9 cellular contexts compared by ENCODE assay signal in genomic region chr10:114520453-114520852, GRCh38.
DNase-seq lines count a peak whose midpoint lies in the region; ATAC-seq lines count a peak whose summit lies in the region.
"Had no signal": no experiment of that assay in that cellular context is flagged by ENCODE, and none has a peak within 500 bp of the region (broad histone marks: within the 10 kb centered on the region; RNA-seq: fewer than 3 reads in every experiment).

No MANE protein-coding gene starts in this region.

- peaks cover 64 to 97% of the 10 kb centered on the region in 2 donors for H3K4me1 Mint-ChIP-seq in stimulated activated naive B cell treated with anti-CD40 and anti-IgM and Interleukin-4, amounts not matched to agents 10 μg/mL and 1 μg/mL and 100 μg/mL, for 72 hours

- peak overlapping the region; percentile 3 for H3K27ac Mint-ChIP-seq in stimulated activated naive B cell treated with anti-CD40 and anti-IgM and Interleukin-4, amounts not matched to agents 10 μg/mL and 1 μg/mL and 100 μg/mL, for 72 hours

- no peaks in the 10 kb centered on the region for H3K9me3 Mint-ChIP-seq in stimulated activated naive B cell treated with anti-CD40 and anti-IgM and Interleukin-4, amounts not matched to agents 10 μg/mL and 1 μg/mL and 100 μg/mL, for 72 hours

- peak overlapping the region; percentile 15 to 19 for H3K4me3 Mint-ChIP-seq in stimulated activated naive B cell treated with anti-CD40 and anti-IgM and Interleukin-4, amounts not matched to agents 10 μg/mL and 1 μg/mL and 100 μg/mL, for 72 hours

- no peaks in the 10 kb centered on the region for H3K27me3 Mint-ChIP-seq in stimulated activated naive B cell treated with anti-CD40 and anti-IgM and Interleukin-4, amounts not matched to agents 10 μg/mL and 1 μg/mL and 100 μg/mL, for 72 hours

- peak; percentile 25 to 50 for ATAC-seq in stimulated activated naive B cell treated with anti-CD40 and anti-IgM and Interleukin-4, amounts not matched to agents 10 μg/mL and 1 μg/mL and 100 μg/mL, for 72 hours (replicated peaks)
- ATAC-seq in HG03439 (IDR thresholded peaks at IDR 0.05; ENCODE audit: unreplicated experiment) (no peak), HG02678 (IDR thresholded peaks at IDR 0.05; ENCODE audit: unreplicated experiment) (no peak), HG02588 (IDR thresholded peaks at IDR 0.05; ENCODE audit: unreplicated experiment) (no peak)

- peaks cover 5 to 11% of the 10 kb centered on the region in 2 donors for H3K36me3 Mint-ChIP-seq in stimulated activated naive B cell treated with anti-CD40 and anti-IgM and Interleukin-4, amounts not matched to agents 10 μg/mL and 1 μg/mL and 100 μg/mL, for 72 hours

- DNase-seq in NCI-H345 (lab: John Stamatoyannopoulos, UW) = peak; percentile 40
- no peak for DNase-seq in NCI-H345 treated with DMSO at 0.1 percent for 48 hours (lab: John Stamatoyannopoulos, UW; ENCODE audit: unreplicated experiment)
- peak; percentile 35 for DNase-seq in RPMI7951 (ENCODE audit: low read depth)
- DNase-seq in fibroblast of peridontal ligament (ENCODE audit: extremely low read depth) = peak; percentile 24
- no peak for DNase-seq in stimulated activated naive B cell treated with anti-CD40 and anti-IgM and Interleukin-4, amounts not matched to agents 10 μg/mL and 1 μg/mL and 100 μg/mL, for 72 hours
- DNase-seq: C1 segment of cervical spinal cord had no signal

Comparison
In these comparisons a context has a peak if more than half of its experiments do, and no peak if none do; other contexts are left out.
1. DNase-seq: peak in NCI-H345 (single experiment), RPMI7951 (single experiment) and fibroblast of peridontal ligament (single experiment); none in NCI-H345 treated with DMSO at 0.1 percent for 48 hours (single experiment) and stimulated activated naive B cell treated with anti-CD40 and anti-IgM and Interleukin-4, amounts not matched to agents 10 μg/mL and 1 μg/mL and 100 μg/mL, for 72 hours (single experiment).
2. ATAC-seq: peak in stimulated activated naive B cell treated with anti-CD40 and anti-IgM and Interleukin-4, amounts not matched to agents 10 μg/mL and 1 μg/mL and 100 μg/mL, for 72 hours (2 of 2); none in HG03439 (single experiment), HG02678 (single experiment) and HG02588 (single experiment).